Comparison of ENCODE assay signal across 15 cellular contexts in genomic region chr16:88617268-88618031, GRCh38. TPM values are rescaled to one million over a fixed set of nuclear protein-coding genes. Genes with fewer than 3 reads are reported as not detected.
A peak's percentile ranks its signal among the peaks of the same experiment; 100 is the strongest.
DNase-seq lines count a peak whose midpoint lies in the region; ATAC-seq and TF ChIP-seq lines count a peak whose summit lies in the region.
"Had no signal": no experiment of that assay in that cellular context is flagged by ENCODE, and none has a peak within 500 bp of the region (broad histone marks: within the 10 kb centered on the region; RNA-seq: fewer than 3 reads in every experiment).

No MANE protein-coding gene starts in this region.

- H3K4me3 Mint-ChIP-seq in WTC11: no peak overlapping the region
- H3K4me3 Mint-ChIP-seq in neural progenitor cell: no peak overlapping the region
- H3K4me3 Mint-ChIP-seq: T-helper 1 cell treated with Interleukin-12 subunit alpha and Interleukin-12 subunit beta and Interleukin-4 antibody, amounts not matched to agents 30 μg/mL and 1 μg/mL, for 36 hours had no signal

- peaks cover 39% of the 10 kb centered on the region for H3K79me2 ChIP-seq in neural progenitor cell (ENCODE audit: low read depth)

- H3K27ac ChIP-seq in neural progenitor cell: no peak overlapping the region
- no peak overlapping the region for H3K27ac ChIP-seq in foreskin keratinocyte
- no peak overlapping the region for H3K27ac ChIP-seq in suprapubic skin

- DNase-seq in DMS53 treated with DMSO at 0.1 percent for 48 hours (lab: John Stamatoyannopoulos, UW; ENCODE audit: unreplicated experiment) (peak; percentile 34), NCI-H1436 treated with DMSO at 0.1 percent for 48 hours (lab: John Stamatoyannopoulos, UW) (peak; percentile 60), WTC11 (ENCODE audit: low spot score) (no peak), neural progenitor cell (ENCODE audit: low spot score) (no peak), NOMO-1 treated with DMSO at 0.1 percent for 48 hours (lab: John Stamatoyannopoulos, UW; ENCODE audit: unreplicated experiment) (no peak), foreskin keratinocyte (no peak), suprapubic skin (ENCODE audit: low spot score in 2 of 2) (no peak), NCI-H2171 treated with DMSO at 0.1 percent for 48 hours (lab: John Stamatoyannopoulos, UW) (no peak)
- DNase-seq: head of caudate nucleus; lower lobe of right lung; OCI-M1; stimulated activated CD4-positive, alpha-beta T cell treated with anti-CD3 and anti-CD28 coated beads, Interleukin-2, amount 100 ng/mL, for 48 hours had no signal

- H3F3A ChIP-seq in neural progenitor cell (ENCODE audit: low read depth): no peaks in the 10 kb centered on the region

- H3K27me3 Mint-ChIP-seq in WTC11 (ENCODE audit: low read depth) (no peaks in the 10 kb centered on the region), neural progenitor cell (ENCODE audit: insufficient read depth, low read depth) (peaks cover 2% of the 10 kb centered on the region)

- no peaks in the 10 kb centered on the region for H3K27me3 ChIP-seq in neural progenitor cell
- no peaks in the 10 kb centered on the region for H3K27me3 ChIP-seq in foreskin keratinocyte
- no peaks in the 10 kb centered on the region for H3K27me3 ChIP-seq in suprapubic skin

- H3K9ac ChIP-seq in neural progenitor cell: no peak overlapping the region

- TF ChIP-seq CTCF in WTC11 (IDR thresholded peaks at IDR 0.05): no peak
- no peak for TF ChIP-seq CTCF in neural progenitor cell (IDR thresholded peaks at IDR 0.05)
- TF ChIP-seq CTCF in foreskin keratinocyte (conservative IDR thresholded peaks at IDR 0.05): no peak
- no peak for TF ChIP-seq CTCF in suprapubic skin (IDR thresholded peaks at IDR 0.05)

- 95% methylated on average over 20 of the region's 20 CpGs for WGBS in suprapubic skin

- no peak overlapping the region for H2AFZ ChIP-seq in neural progenitor cell (replicated peaks)

- POLR2A ChIA-PET in WTC11 (lab: Charles Lee): no interaction called here

- no peak for TF ChIP-seq EP300 in suprapubic skin (IDR thresholded peaks at IDR 0.05)

- H3K36me3 ChIP-seq in neural progenitor cell (no peaks in the 10 kb centered on the region), suprapubic skin (peaks cover 37% of the 10 kb centered on the region)

- H3K4me1 Mint-ChIP-seq in WTC11 (peaks cover 4% of the 10 kb centered on the region), neural progenitor cell (peaks cover 11% of the 10 kb centered on the region)

- ATAC-seq in WTC11 (no peak; the same call in 1 of the 2 replicates), foreskin keratinocyte (no peak)

- no peak for TF ChIP-seq POLR2A in suprapubic skin (IDR thresholded peaks at IDR 0.05)

- H3K9me3 Mint-ChIP-seq in WTC11 (no peaks in the 10 kb centered on the region), neural progenitor cell (no peaks in the 10 kb centered on the region)
- H3K9me3 Mint-ChIP-seq: T-helper 1 cell treated with Interleukin-12 subunit alpha and Interleukin-12 subunit beta and Interleukin-4 antibody, amounts not matched to agents 30 μg/mL and 1 μg/mL, for 36 hours had no signal

- H3K36me3 Mint-ChIP-seq in WTC11 (peaks cover 24% of the 10 kb centered on the region), neural progenitor cell (peaks cover 11% of the 10 kb centered on the region)

- H3K4me3 ChIP-seq in neural progenitor cell (no peak overlapping the region), suprapubic skin (no peak overlapping the region)
- H3K4me3 ChIP-seq: lower lobe of right lung had no signal

- H3K9me3 ChIP-seq in neural progenitor cell (ENCODE audit: low read depth) (no peaks in the 10 kb centered on the region), suprapubic skin (no peaks in the 10 kb centered on the region)
- H3K9me3 ChIP-seq: lower lobe of right lung had no signal

- CTCF ChIA-PET in WTC11 (lab: Charles Lee): interaction anchor here (0.6 to 4.5 kb wide), 9 partner anchors 13 to 180 kb away, joined by 3 to 29 read pairs (median 6); partner anchors contain the start of gene IL17C

- H3K4me1 ChIP-seq in neural progenitor cell (no peaks in the 10 kb centered on the region), foreskin keratinocyte (no peaks in the 10 kb centered on the region), suprapubic skin (peaks cover 7% of the 10 kb centered on the region)

- peak overlapping the region; percentile 71 for H3K27ac Mint-ChIP-seq in WTC11
- peak overlapping the region; percentile 18 for H3K27ac Mint-ChIP-seq in neural progenitor cell
- H3K27ac Mint-ChIP-seq: T-helper 1 cell treated with Interleukin-12 subunit alpha and Interleukin-12 subunit beta and Interleukin-4 antibody, amounts not matched to agents 30 μg/mL and 1 μg/mL, for 36 hours had no signal

- H4K20me1 ChIP-seq in neural progenitor cell (ENCODE audit: low read depth): peaks cover 69% of the 10 kb centered on the region

- no peak overlapping the region for H3K4me2 ChIP-seq in neural progenitor cell

TF ChIP-seq in WTC11, 78 proteins besides CTCF, POLR2A, EP300 and RAD21 (continues in another document):
- TF ChIP-seq ERG (CRISPR knock-in tag; IDR thresholded peaks at IDR 0.05): no peak
- no peak for TF ChIP-seq HMGA2 (CRISPR knock-in tag; IDR thresholded peaks at IDR 0.05)
- TF ChIP-seq USF2 (CRISPR knock-in tag; IDR thresholded peaks at IDR 0.05): no peak
- TF ChIP-seq JAZF1 (CRISPR knock-in tag; IDR thresholded peaks at IDR 0.05): no peak
- TF ChIP-seq ATF6 (CRISPR knock-in tag; IDR thresholded peaks at IDR 0.05): no peak
- no peak for TF ChIP-seq SOX15 (CRISPR knock-in tag; IDR thresholded peaks at IDR 0.05)
- TF ChIP-seq MAX (CRISPR knock-in tag; IDR thresholded peaks at IDR 0.05): no peak
- TF ChIP-seq MYBL2 (CRISPR knock-in tag; IDR thresholded peaks at IDR 0.05): no peak
- no peak for TF ChIP-seq CREB1 (CRISPR knock-in tag; IDR thresholded peaks at IDR 0.05)

RNA-seq across cellular contexts. Expression of gene IL17C, which starts 20.9 kb away (rescaled TPM):
- total RNA-seq in WTC11 (2021) (0.80 to 1.9 TPM (median 1.5 TPM) in 3 replicates), neural progenitor cell (ENCODE audit: low replicate concordance) (not detected in 2 replicates), foreskin keratinocyte (not detected in 2 replicates), suprapubic skin (not detected)
- polyA plus RNA-seq in foreskin keratinocyte: not detected in 2 replicates
- total RNA-seq: lower lobe of right lung, M059J, posterior vena cava had no signal

RNA-seq across cellular contexts. Expression of gene CYBA, which starts 33.4 kb away (rescaled TPM):
- total RNA-seq in WTC11 (2021) (169 to 219 TPM (median 207 TPM) in 3 replicates), neural progenitor cell (ENCODE audit: low replicate concordance) (29.9 and 101 TPM in 2 replicates), foreskin keratinocyte (19.1 and 28.2 TPM in 2 replicates), suprapubic skin (10 to 100 TPM; 22.4 to 39.1 (median 29.7) TPM)
- polyA plus RNA-seq in foreskin keratinocyte: 26.0 and 37.7 TPM in 2 replicates
- total RNA-seq: M059J had no signal

RNA-seq across cellular contexts. Expression of gene MVD, which starts 45.4 kb away (rescaled TPM):
- total RNA-seq in WTC11 (2021): 96.9 to 113 TPM (median 109 TPM) in 3 replicates
- total RNA-seq in neural progenitor cell (ENCODE audit: low replicate concordance): 12.7 and 53.7 TPM in 2 replicates
- 240 and 305 TPM in 2 replicates for total RNA-seq in foreskin keratinocyte
- polyA plus RNA-seq in foreskin keratinocyte: 317 and 391 TPM in 2 replicates
- 10 to 100 TPM; 18.9 to 77.6 (median 44.7) TPM for total RNA-seq in suprapubic skin

RNA-seq across cellular contexts. Expression of gene ZC3H18, which starts 47.2 kb away (rescaled TPM):
- total RNA-seq in WTC11 (2021) (57.3 to 65.6 TPM (median 61.8 TPM) in 3 replicates), neural progenitor cell (ENCODE audit: low replicate concordance) (24.2 and 38.6 TPM in 2 replicates), foreskin keratinocyte (28.9 and 34.9 TPM in 2 replicates), suprapubic skin (10 to 100 TPM; 15.7 to 20.8 (median 20.3) TPM)
- 25.9 and 29.7 TPM in 2 replicates for polyA plus RNA-seq in foreskin keratinocyte

Comparison
In these comparisons a context has a peak if more than half of its experiments do, and no peak if none do; other contexts are left out.
1. DNase-seq: peak in DMS53 treated with DMSO at 0.1 percent for 48 hours (single experiment) and NCI-H1436 treated with DMSO at 0.1 percent for 48 hours (single experiment); none in WTC11 (single experiment), neural progenitor cell (single experiment), NOMO-1 treated with DMSO at 0.1 percent for 48 hours (single experiment), foreskin keratinocyte (0 of 2), suprapubic skin (0 of 2) and NCI-H2171 treated with DMSO at 0.1 percent for 48 hours (single experiment).